In genomic region chr15:69902414-69903062, GRCh38 we compare ENCODE assay signal across 18 cellular contexts.
DNase-seq lines count a peak whose midpoint lies in the region; ATAC-seq, FAIRE-seq and TF ChIP-seq lines count a peak whose summit lies in the region.
"Had no signal": no experiment of that assay in that cellular context is flagged by ENCODE, and none has a peak within 500 bp of the region (broad histone marks: within the 10 kb centered on the region; RNA-seq: fewer than 3 reads in every experiment).

No MANE protein-coding gene starts in this region.

- H3K4me3 ChIP-seq in heart right ventricle (no peak overlapping the region), A549 (no peak overlapping the region), HEK293 (ENCODE audit: low read depth, low read length) (no peak overlapping the region), astrocyte (ENCODE audit: insufficient read depth, low read depth, low read length) (no peak overlapping the region)
- H3K4me3 ChIP-seq: BLaER1, GM23338 had no signal

- peak overlapping the region; percentile 30 for H3K27ac Mint-ChIP-seq in astrocyte (ENCODE audit: unreplicated experiment)
- no peak overlapping the region for H3K27ac Mint-ChIP-seq in activated T-helper 2 cell treated with anti-CD3 and anti-CD28 coated beads, Interferon-gamma antibody, Interleukin-2, Interleukin-4, amounts not matched to agents 10 μg/mL and 5 μg/mL and 100 μg/mL, durations not matched to agents 14 hours and 24 hours and 36 hours
- H3K27ac Mint-ChIP-seq: CD14-positive monocyte; CD4-positive, alpha-beta memory T cell; GM23338; HFFc6 had no signal

- H3K79me2 ChIP-seq in astrocyte (ENCODE audit: insufficient read depth, low read length), result no peaks in the 10 kb centered on the region

- H3K9me3 ChIP-seq in heart right ventricle, result no peaks in the 10 kb centered on the region
- no peaks in the 10 kb centered on the region for H3K9me3 ChIP-seq in A549
- H3K9me3 ChIP-seq in HEK293 (ENCODE audit: control insufficient read depth, insufficient read depth, low read depth, low read length), result no peaks in the 10 kb centered on the region
- H3K9me3 ChIP-seq in astrocyte (ENCODE audit: insufficient read depth, low read depth, low read length), result no peaks in the 10 kb centered on the region
- H3K9me3 ChIP-seq: BLaER1 had no signal

- peaks cover 6% of the 10 kb centered on the region for H3K4me1 Mint-ChIP-seq in astrocyte (ENCODE audit: low read depth, unreplicated experiment)
- no peaks in the 10 kb centered on the region for H3K4me1 Mint-ChIP-seq in activated T-helper 2 cell treated with anti-CD3 and anti-CD28 coated beads, Interferon-gamma antibody, Interleukin-2, Interleukin-4, amounts not matched to agents 10 μg/mL and 5 μg/mL and 100 μg/mL, durations not matched to agents 14 hours and 24 hours and 36 hours (ENCODE audit: low read depth)
- H3K4me1 Mint-ChIP-seq: CD4-positive, alpha-beta memory T cell had no signal

- no peak for TF ChIP-seq POLR2A in A549 (IDR thresholded peaks at IDR 0.05; ENCODE audit: low read length)

- intact Hi-C loops in heart right ventricle (cut with DNase I), result no loop called here
- intact Hi-C loops in Right ventricle myocardium inferior (cut with DNase I), result no loop called here
- intact Hi-C loops in activated T-helper 2 cell treated with anti-CD3 and anti-CD28 coated beads, Interferon-gamma antibody, Interleukin-2, Interleukin-4, amounts not matched to agents 10 μg/mL and 5 μg/mL and 100 μg/mL, durations not matched to agents 14 hours and 24 hours and 36 hours (cut with micrococcal nuclease), result no loop called here

- H3K36me3 Mint-ChIP-seq in astrocyte (ENCODE audit: low read depth, unreplicated experiment), result no peaks in the 10 kb centered on the region
- no peaks in the 10 kb centered on the region for H3K36me3 Mint-ChIP-seq in activated T-helper 2 cell treated with anti-CD3 and anti-CD28 coated beads, Interferon-gamma antibody, Interleukin-2, Interleukin-4, amounts not matched to agents 10 μg/mL and 5 μg/mL and 100 μg/mL, durations not matched to agents 14 hours and 24 hours and 36 hours (ENCODE audit: low read depth)
- H3K36me3 Mint-ChIP-seq: CD14-positive monocyte; CD4-positive, alpha-beta memory T cell had no signal

- H3K4me2 ChIP-seq in A549 (no peak overlapping the region), astrocyte (ENCODE audit: low read length) (no peak overlapping the region)
- H3K4me2 ChIP-seq: BLaER1, GM23338 had no signal

- H3K4me1 ChIP-seq in heart right ventricle (no peaks in the 10 kb centered on the region), A549 (no peaks in the 10 kb centered on the region), HEK293 (ENCODE audit: control insufficient read depth, insufficient read depth, low read length) (peaks cover 12% of the 10 kb centered on the region; the same call in 1 of the 2 replicates), astrocyte (ENCODE audit: insufficient read depth, low read length) (no peaks in the 10 kb centered on the region)
- H3K4me1 ChIP-seq: BLaER1 had no signal

- no peaks in the 10 kb centered on the region for H3K9me3 Mint-ChIP-seq in astrocyte (ENCODE audit: unreplicated experiment)
- no peaks in the 10 kb centered on the region for H3K9me3 Mint-ChIP-seq in activated T-helper 2 cell treated with anti-CD3 and anti-CD28 coated beads, Interferon-gamma antibody, Interleukin-2, Interleukin-4, amounts not matched to agents 10 μg/mL and 5 μg/mL and 100 μg/mL, durations not matched to agents 14 hours and 24 hours and 36 hours
- H3K9me3 Mint-ChIP-seq: CD14-positive monocyte, GM23338, HFFc6 had no signal

- 71 to 73% methylated on average over 7 of the region's 7 CpGs for WGBS in heart right ventricle, 2 donors
- WGBS in A549 (ENCODE audit: missing lambda C conversion rate), result 58% methylated on average over 7 of the region's 7 CpGs

- no peak for TF ChIP-seq EP300 in A549 (IDR thresholded peaks at IDR 0.05)

- ATAC-seq in heart right ventricle (peak in 5 of 8 donors; percentile 16 to 81 (median 74)), Right ventricle myocardium inferior (no peak), A549 (no peak)
- ATAC-seq: GM23338 had no signal

- no peak for TF ChIP-seq CTCF in heart right ventricle (IDR thresholded peaks at IDR 0.05)
- no peak for TF ChIP-seq CTCF in A549 (IDR thresholded peaks at IDR 0.05)
- TF ChIP-seq CTCF in HEK293 (tag by site-specific recombination; IDR thresholded peaks at IDR 0.05), result no peak
- TF ChIP-seq CTCF in astrocyte (IDR thresholded peaks at IDR 0.05; ENCODE audit: insufficient read depth, low read depth, low read length), result no peak

- H3K36me3 ChIP-seq in heart right ventricle (no peaks in the 10 kb centered on the region), HEK293 (ENCODE audit: control insufficient read depth in 2 of 2, insufficient read depth in 1 of 2, low read length in 2 of 2) (no peaks in the 10 kb centered on the region), astrocyte (ENCODE audit: insufficient read depth, low read length) (no peaks in the 10 kb centered on the region)
- H3K36me3 ChIP-seq: BLaER1 had no signal

- H3K27me3 ChIP-seq in heart right ventricle (peaks cover 0 to 26% (median 2%) of the 10 kb centered on the region in 7 donors), astrocyte (ENCODE audit: insufficient read depth, low read length) (peaks cover 7% of the 10 kb centered on the region)
- H3K27me3 ChIP-seq: BLaER1 had no signal

- no peak overlapping the region for H3K9ac ChIP-seq in astrocyte (ENCODE audit: low read length)
- H3K9ac ChIP-seq: BLaER1 had no signal

- CTCF ChIA-PET in A549 (lab: Yijun Ruan, JAX) (interaction anchor here (0.5 to 1.5 kb wide), 4 partner anchors 12 to 643 kb away, joined by 3 to 5 read pairs (median 4); no protein-coding TSS in a partner anchor), HEK293 (lab: Yijun Ruan, JAX) (interaction anchor here (1.4 kb wide), 1 partner anchor 139 kb away, joined by 5 read pairs; no protein-coding TSS in a partner anchor)

- POLR2A ChIA-PET in A549 (lab: Yijun Ruan, JAX) (no interaction called here), HEK293 (lab: Yijun Ruan, JAX) (no interaction called here)

- H3K4me3 Mint-ChIP-seq in astrocyte (ENCODE audit: unreplicated experiment), result no peak overlapping the region
- no peak overlapping the region for H3K4me3 Mint-ChIP-seq in activated T-helper 2 cell treated with anti-CD3 and anti-CD28 coated beads, Interferon-gamma antibody, Interleukin-2, Interleukin-4, amounts not matched to agents 10 μg/mL and 5 μg/mL and 100 μg/mL, durations not matched to agents 14 hours and 24 hours and 36 hours (ENCODE audit: low read depth)
- H3K4me3 Mint-ChIP-seq: CD14-positive monocyte; CD4-positive, alpha-beta memory T cell; GM23338; HFFc6 had no signal

- H3K27me3 Mint-ChIP-seq in astrocyte (ENCODE audit: low read depth, unreplicated experiment), result peaks cover 27% of the 10 kb centered on the region
- H3K27me3 Mint-ChIP-seq in activated T-helper 2 cell treated with anti-CD3 and anti-CD28 coated beads, Interferon-gamma antibody, Interleukin-2, Interleukin-4, amounts not matched to agents 10 μg/mL and 5 μg/mL and 100 μg/mL, durations not matched to agents 14 hours and 24 hours and 36 hours (ENCODE audit: low read depth), result peaks cover 6% of the 10 kb centered on the region

- no peaks in the 10 kb centered on the region for H4K20me1 ChIP-seq in astrocyte (ENCODE audit: insufficient read depth, low read length)
- H4K20me1 ChIP-seq: BLaER1 had no signal

- TF ChIP-seq RAD21 in A549 (conservative IDR thresholded peaks at IDR 0.05 in 1 of 2, IDR thresholded peaks at IDR 0.05 in 1 of 2), result no peak

- H2AFZ ChIP-seq in astrocyte (ENCODE audit: low read depth, low read length), result no peak overlapping the region
- H2AFZ ChIP-seq: GM23338 had no signal

- no peak overlapping the region for H3K27ac ChIP-seq in heart right ventricle
- H3K27ac ChIP-seq in A549, result no peak overlapping the region
- H3K27ac ChIP-seq in HEK293 (ENCODE audit: extremely low read depth, low read depth, low read length), result no peak overlapping the region
- H3K27ac ChIP-seq in astrocyte (ENCODE audit: low read depth, low read length), result no peak overlapping the region
- H3K27ac ChIP-seq: BLaER1 had no signal

- DNase-seq in heart right ventricle (no peak), Right ventricle myocardium inferior (ENCODE audit: missing footprints) (no peak), A549 (ENCODE audit: low read depth in 1 of 2, low spot score in 1 of 2) (no peak), astrocyte (ENCODE audit: low read depth) (no peak), COLO829 (ENCODE audit: low spot score) (no peak)
- DNase-seq in activated T-helper 2 cell treated with anti-CD3 and anti-CD28 coated beads, Interferon-gamma antibody, Interleukin-2, Interleukin-4, amounts not matched to agents 10 μg/mL and 5 μg/mL and 100 μg/mL, durations not matched to agents 14 hours and 24 hours and 36 hours (ENCODE audit: low spot score), result no peak
- DNase-seq: Calu3; CD4-positive, alpha-beta memory T cell; DMS79 treated with DMSO at 0.1 percent for 48 hours; GF-D8; HCEC 1CT; HFFc6 had no signal

- FAIRE-seq in A549 (lab: Jason Lieb, UNC) (no peak), astrocyte (lab: Jason Lieb, UNC) (no peak)
- FAIRE-seq: A204.1, H54 had no signal

TF ChIP-seq in A549, 52 proteins besides CTCF, POLR2A, EP300 and RAD21:
- TF ChIP-seq EHMT2 (IDR thresholded peaks at IDR 0.05; ENCODE audit: low read depth), result no peak
- no peak for TF ChIP-seq KDM5A (IDR thresholded peaks at IDR 0.05)
- TF ChIP-seq ZFP36 (IDR thresholded peaks at IDR 0.05; ENCODE audit: borderline replicate concordance, partially characterized antibody), result peak; percentile 28

TF ChIP-seq in HEK293, 187 proteins besides CTCF, POLR2A, EP300 and RAD21:
- no peak for TF ChIP-seq ZNF391 (tag by site-specific recombination; IDR thresholded peaks at IDR 0.05; ENCODE audit: borderline replicate concordance, low read depth)
- no peak for TF ChIP-seq ZNF704 (tag by site-specific recombination; IDR thresholded peaks at IDR 0.05)
- no peak for TF ChIP-seq ZNF629 (tag by site-specific recombination; IDR thresholded peaks at IDR 0.05)
- no peak for TF ChIP-seq ZNF211 (tag by site-specific recombination; IDR thresholded peaks at IDR 0.05; ENCODE audit: low read depth)
- TF ChIP-seq ZNF776 (tag by site-specific recombination; IDR thresholded peaks at IDR 0.05; ENCODE audit: borderline replicate concordance), result no peak
- peak; percentile 92 for TF ChIP-seq ZNF768 (tag by site-specific recombination; IDR thresholded peaks at IDR 0.05)
- TF ChIP-seq ZNF664 (tag by site-specific recombination; IDR thresholded peaks at IDR 0.05), result peak; percentile 15; the same call in 1 of the 2 replicates

Comparison
In these comparisons a context has a peak if more than half of its experiments do, and no peak if none do; other contexts are left out.
1. ATAC-seq: peak in heart right ventricle (5 of 8); none in Right ventricle myocardium inferior (single experiment) and A549 (0 of 2).